Comparison of ENCODE assay signal across 11 cellular contexts in genomic region chr5:147504001-147504400, GRCh38. TPM values are rescaled to one million over a fixed set of nuclear protein-coding genes. Genes with fewer than 3 reads are reported as not detected.
A peak's percentile ranks its signal among the peaks of the same experiment; 100 is the strongest.
DNase-seq lines count a peak whose midpoint lies in the region.
"Had no signal": no experiment of that assay in that cellular context is flagged by ENCODE, and none has a peak within 500 bp of the region (broad histone marks: within the 10 kb centered on the region; RNA-seq: fewer than 3 reads in every experiment).

No MANE protein-coding gene starts in this region.

- WGBS in esophagus, 2 donors, result 35 to 47% methylated on average over 3 of the region's 3 CpGs

- H3K4me1 ChIP-seq in esophagus (ENCODE audit: control insufficient read depth in 2 of 2, insufficient read depth in 2 of 2, low read length in 1 of 2), result peaks cover 0 to under 1% of the 10 kb centered on the region in 2 donors
- H3K4me1 ChIP-seq in muscle layer of colon (ENCODE audit: insufficient read depth, low read length), result peaks cover 24% of the 10 kb centered on the region
- H3K4me1 ChIP-seq: testis had no signal

- DNase-seq in A172 (ENCODE audit: low spot score) (peak; percentile 76), NCI-H1436 treated with DMSO at 0.1 percent for 48 hours (lab: John Stamatoyannopoulos, UW) (peak; percentile 51), DMS53 (lab: John Stamatoyannopoulos, UW) (no peak)
- DNase-seq in activated CD8-positive, alpha-beta memory T cell treated with anti-CD3 and anti-CD28 coated beads, Interleukin-2, amount 50 U/mL, for 48 hours, result no peak
- no peak for DNase-seq in activated CD8-positive, alpha-beta memory T cell treated with anti-CD3 and anti-CD28 coated beads, Interleukin-2, amount 50 U/mL, for 4 hours
- DNase-seq in activated T-cell treated with anti-CD3 and anti-CD28 coated beads, Interleukin-2, amount 50 U/mL, for 1 hour, result no peak
- DNase-seq: natural killer cell; stimulated activated CD4-positive, alpha-beta T cell treated with anti-CD3 and anti-CD28 coated beads, Interleukin-4, amount 100 ng/mL, for 1 hour; testis had no signal

- H3K4me3 ChIP-seq in esophagus (ENCODE audit: low read depth in 1 of 2, low read length in 2 of 2) (no peak overlapping the region), muscle layer of colon (ENCODE audit: low read depth in 1 of 2, low read length in 2 of 2) (no peak overlapping the region)
- H3K4me3 ChIP-seq: testis had no signal

- H3K27ac ChIP-seq in esophagus (ENCODE audit: low read depth in 2 of 2, low read length in 1 of 2), result peak overlapping the region; percentile 13 to 38
- peak overlapping the region; percentile 57 for H3K27ac ChIP-seq in muscle layer of colon (ENCODE audit: low read depth, low read length)
- H3K27ac ChIP-seq: testis had no signal

- no peaks in the 10 kb centered on the region for H3K36me3 ChIP-seq in esophagus (ENCODE audit: control insufficient read depth in 2 of 2, insufficient read depth in 2 of 2, low read length in 1 of 2)
- no peaks in the 10 kb centered on the region for H3K36me3 ChIP-seq in muscle layer of colon (ENCODE audit: insufficient read depth, low read length)

- H3K9me3 ChIP-seq in esophagus (ENCODE audit: control insufficient read depth in 2 of 2, insufficient read depth in 1 of 2, low read depth in 1 of 2, low read length in 1 of 2), result no peaks in the 10 kb centered on the region
- no peaks in the 10 kb centered on the region for H3K9me3 ChIP-seq in muscle layer of colon (ENCODE audit: low read length)
- H3K9me3 ChIP-seq: testis had no signal

- H3K27me3 ChIP-seq in esophagus (ENCODE audit: control insufficient read depth in 1 of 2, insufficient read depth in 2 of 2, low read length in 2 of 2), result no peaks in the 10 kb centered on the region
- no peaks in the 10 kb centered on the region for H3K27me3 ChIP-seq in muscle layer of colon (ENCODE audit: control insufficient read depth in 1 of 2, insufficient read depth in 2 of 2, low read length in 2 of 2)
- H3K27me3 ChIP-seq: testis had no signal

- no peak overlapping the region for H3K9ac ChIP-seq in muscle layer of colon (ENCODE audit: low read length)

RNA-seq across cellular contexts. Expression of gene DPYSL3, which starts 5.9 kb away (rescaled TPM):
- total RNA-seq in A172 (2014; rRNA removed; shearing (Covaris generic)), result 308 and 485 TPM in 2 replicates
- 10 to 100 TPM in 1 of 2 donors, 1 to 10 TPM in 1; 7.2 to 22.1 TPM for polyA plus RNA-seq in esophagus
- total RNA-seq: natural killer cell had no signal

Comparison
In these comparisons a context has a peak if more than half of its experiments do, and no peak if none do; other contexts are left out.
1. DNase-seq: peak in A172 (single experiment) and NCI-H1436 treated with DMSO at 0.1 percent for 48 hours (single experiment); none in DMS53 (single experiment), activated CD8-positive, alpha-beta memory T cell treated with anti-CD3 and anti-CD28 coated beads, Interleukin-2, amount 50 U/mL, for 48 hours (single experiment), activated CD8-positive, alpha-beta memory T cell treated with anti-CD3 and anti-CD28 coated beads, Interleukin-2, amount 50 U/mL, for 4 hours (single experiment) and activated T-cell treated with anti-CD3 and anti-CD28 coated beads, Interleukin-2, amount 50 U/mL, for 1 hour (single experiment).